ENCODE assay signal across 17 cellular contexts in the genomic region with DNA sequence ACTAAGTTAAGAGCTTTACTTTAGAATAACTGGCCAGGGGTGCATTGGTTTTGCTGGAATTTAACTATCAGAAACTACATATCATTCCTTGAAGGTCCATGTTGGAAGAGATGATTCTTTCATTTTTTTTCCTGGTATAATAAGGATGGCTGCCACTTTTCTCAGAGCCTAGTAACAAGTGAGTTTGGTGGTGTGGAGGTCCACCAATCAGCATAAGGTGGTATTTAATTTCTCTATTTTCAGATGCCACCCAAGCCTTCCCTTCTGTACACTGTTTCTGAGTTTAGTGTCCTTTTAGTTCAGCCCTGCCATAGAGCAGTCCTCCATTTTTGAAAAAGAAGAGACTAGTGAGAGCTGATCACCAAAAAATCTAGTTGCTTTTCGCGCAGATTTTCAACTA.
"Had no signal": no experiment of that assay in that cellular context is flagged by ENCODE, and none has a peak within 500 bp of the region (broad histone marks: within the 10 kb centered on the region; RNA-seq: fewer than 3 reads in every experiment).

No MANE protein-coding gene starts in this region.

- FAIRE-seq: frontal cortex had no signal

- H3K27ac ChIP-seq: neural progenitor cell, parathyroid adenoma had no signal

- ATAC-seq: activated CD4-positive, alpha-beta T cell treated with anti-CD3 and anti-CD28 coated beads for 36 hours; activated CD8-positive, alpha-beta memory T cell treated with anti-CD3 and anti-CD28 coated beads, Interleukin-2, amount 10 ng/mL, durations not matched to agents 7 days and 5 days; heart right ventricle; left colon; stimulated activated naive B cell treated with anti-CD40 and anti-IgM and Interleukin-4, amounts not matched to agents 10 μg/mL and 1 μg/mL and 100 μg/mL, for 72 hours had no signal

- DNase-seq: activated CD4-positive, alpha-beta memory T cell treated with anti-CD3 and anti-CD28 coated beads for 36 hours; activated CD4-positive, alpha-beta T cell treated with anti-CD3 and anti-CD28 coated beads for 36 hours; activated CD8-positive, alpha-beta memory T cell treated with anti-CD3 and anti-CD28 coated beads, Interleukin-2, amount 10 ng/mL, durations not matched to agents 7 days and 5 days; activated naive CD4-positive, alpha-beta T cell treated with anti-CD3 and anti-CD28 coated beads, Interleukin-2, amount 10 ng/mL, durations not matched to agents 7 days and 5 days; activated T-cell treated with anti-CD3 and anti-CD28 coated beads, Interleukin-2, amount 50 U/mL, for 1 hour; cortex of kidney; effector CD8-positive, alpha-beta T cell; heart right ventricle; left colon; midbrain; stimulated activated CD4-positive, alpha-beta T cell treated with anti-CD3 and anti-CD28 coated beads, Interleukin-2, amount 100 ng/mL, for 48 hours; stimulated activated naive B cell treated with anti-CD40 and anti-IgM and Interleukin-4, amounts not matched to agents 10 μg/mL and 1 μg/mL and 100 μg/mL, for 72 hours; tibial artery had no signal

- H3K4me2 ChIP-seq: neural progenitor cell had no signal

- H2AFZ ChIP-seq: neural progenitor cell, parathyroid adenoma had no signal

- H3K27me3 ChIP-seq: heart right ventricle, neural progenitor cell, tibial artery had no signal

- H3K9ac ChIP-seq: neural progenitor cell, parathyroid adenoma had no signal

- H3K9me3 ChIP-seq: tibial artery had no signal

- H3K4me1 ChIP-seq: heart right ventricle, neural progenitor cell, parathyroid adenoma had no signal

- H3K4me3 ChIP-seq: heart right ventricle, lung, neural progenitor cell, tibial artery had no signal

- H3K36me3 ChIP-seq: heart right ventricle, neural progenitor cell, tibial artery had no signal
